Comparison of ENCODE assay signal across 15 cellular contexts in genomic region chr7:7675686-7676085, GRCh38. TPM values are rescaled to one million over a fixed set of nuclear protein-coding genes. Genes with fewer than 3 reads are reported as not detected.
DNase-seq lines count a peak whose midpoint lies in the region; ATAC-seq and TF ChIP-seq lines count a peak whose summit lies in the region.
"Had no signal": no experiment of that assay in that cellular context is flagged by ENCODE, and none has a peak within 500 bp of the region (broad histone marks: within the 10 kb centered on the region; RNA-seq: fewer than 3 reads in every experiment).

No MANE protein-coding gene starts in this region.

- no peak overlapping the region for H2AFZ ChIP-seq in DND-41 (ENCODE audit: low read depth, low read length)
- no peak overlapping the region for H2AFZ ChIP-seq in trophoblast cell (ENCODE audit: insufficient read depth, low read length, poor library complexity)

- intact Hi-C loops in activated CD8-positive, alpha-beta T cell treated with anti-CD3 and anti-CD28 coated beads for 36 hours (cut with micrococcal nuclease): loop anchor here (10.0 kb wide), 1 partner anchor 179 kb away; no protein-coding TSS in a partner anchor
- intact Hi-C loops in naive thymus-derived CD4-positive, alpha-beta T cell (cut with micrococcal nuclease): no loop called here
- intact Hi-C loops in Right ventricle myocardium superior (cut with DNase I): loop anchor here (10.0 kb wide), 1 partner anchor 539 kb away; no protein-coding TSS in a partner anchor
- intact Hi-C loops in CD14-positive monocyte (cut with micrococcal nuclease): no loop called here

- WGBS in trophoblast cell (ENCODE audit: extremely low coverage, insufficient coverage, insufficient read length): no CpG with 5 or more reads among the region's 6 CpGs

- H3K79me2 ChIP-seq in DND-41 (ENCODE audit: insufficient read depth, low read length) (no peaks in the 10 kb centered on the region), trophoblast cell (ENCODE audit: control insufficient read depth, insufficient read depth, low read length, poor library complexity) (no peaks in the 10 kb centered on the region)

- POLR2A ChIA-PET in activated CD8-positive, alpha-beta T cell treated with anti-CD3 and anti-CD28 coated beads for 36 hours (lab: Charles Lee): no interaction called here
- POLR2A ChIA-PET in activated CD8-positive, alpha-beta T cell treated with anti-CD3 and anti-CD28 coated beads, Interleukin-2, amount 10 ng/mL, durations not matched to agents 7 days and 5 days (lab: Charles Lee): no interaction called here
- POLR2A ChIA-PET in T-cell (lab: Charles Lee): no interaction called here
- POLR2A ChIA-PET in naive thymus-derived CD4-positive, alpha-beta T cell (lab: Charles Lee): interaction anchor here (1.7 kb wide), 1 partner anchor 35 kb away, joined by 7 read pairs; the partner anchor contains the start of gene UMAD1

- H3K27ac Mint-ChIP-seq in activated CD8-positive, alpha-beta T cell treated with anti-CD3 and anti-CD28 coated beads for 36 hours: peak overlapping the region; percentile 45
- H3K27ac Mint-ChIP-seq in activated CD8-positive, alpha-beta T cell treated with anti-CD3 and anti-CD28 coated beads, Interleukin-2, amount 10 ng/mL, durations not matched to agents 7 days and 5 days: no peak overlapping the region
- H3K27ac Mint-ChIP-seq in T-cell: peak overlapping the region; percentile 19 to 36
- peak overlapping the region in 7 of 9 donors; percentile 3 to 82 (median 60) for H3K27ac Mint-ChIP-seq in naive thymus-derived CD4-positive, alpha-beta T cell
- no peak overlapping the region for H3K27ac Mint-ChIP-seq in CD14-positive monocyte

- H2BK12ac ChIP-seq in trophoblast cell (ENCODE audit: low read length): no peak overlapping the region

- H3K9me3 Mint-ChIP-seq in activated CD8-positive, alpha-beta T cell treated with anti-CD3 and anti-CD28 coated beads for 36 hours: peaks cover 20% of the 10 kb centered on the region
- H3K9me3 Mint-ChIP-seq in activated CD8-positive, alpha-beta T cell treated with anti-CD3 and anti-CD28 coated beads, Interleukin-2, amount 10 ng/mL, durations not matched to agents 7 days and 5 days (ENCODE audit: insufficient read depth): peaks cover 12% of the 10 kb centered on the region
- peaks cover 0 to 8% (median 5%) of the 10 kb centered on the region in 3 donors for H3K9me3 Mint-ChIP-seq in T-cell
- H3K9me3 Mint-ChIP-seq in naive thymus-derived CD4-positive, alpha-beta T cell: peaks cover 0 to 9% (median 3%) of the 10 kb centered on the region in 11 donors
- peaks cover 3 to 9% (median 7%) of the 10 kb centered on the region in 7 donors for H3K9me3 Mint-ChIP-seq in CD14-positive monocyte

- no peak overlapping the region for H2BK5ac ChIP-seq in trophoblast cell (ENCODE audit: low read depth, low read length, poor library complexity)

- H3K36me3 Mint-ChIP-seq in activated CD8-positive, alpha-beta T cell treated with anti-CD3 and anti-CD28 coated beads for 36 hours (ENCODE audit: low read depth): peaks cover 47% of the 10 kb centered on the region
- H3K36me3 Mint-ChIP-seq in activated CD8-positive, alpha-beta T cell treated with anti-CD3 and anti-CD28 coated beads, Interleukin-2, amount 10 ng/mL, durations not matched to agents 7 days and 5 days (ENCODE audit: low read depth): peaks cover 36% of the 10 kb centered on the region
- H3K36me3 Mint-ChIP-seq in T-cell (peaks cover 32% of the 10 kb centered on the region), CD14-positive monocyte (peaks cover 20 to 23% of the 10 kb centered on the region in 2 donors)
- H3K36me3 Mint-ChIP-seq in naive thymus-derived CD4-positive, alpha-beta T cell: peaks cover 5 to 31% (median 29%) of the 10 kb centered on the region in 5 donors

- no peak overlapping the region for H4K12ac ChIP-seq in trophoblast cell (ENCODE audit: low read depth, low read length)

- H3K4me2 ChIP-seq in DND-41 (ENCODE audit: insufficient read depth, low read length) (no peak overlapping the region), trophoblast cell (ENCODE audit: low read length) (no peak overlapping the region)
- H3K4me2 ChIP-seq: BLaER1 treated with 17β-estradiol and CSF1 and Interleukin-3, amounts not matched to agents 10 nM and 100 nM had no signal

- H4K8ac ChIP-seq in trophoblast cell (ENCODE audit: low read depth, low read length): no peak overlapping the region

- no peak overlapping the region for H3K4ac ChIP-seq in trophoblast cell (ENCODE audit: low read depth, low read length)

- no peaks in the 10 kb centered on the region for H3K27me3 ChIP-seq in DND-41 (ENCODE audit: insufficient read depth, low read length, poor library complexity)
- H3K27me3 ChIP-seq in naive thymus-derived CD4-positive, alpha-beta T cell (ENCODE audit: control insufficient read depth in 2 of 2, insufficient read depth in 2 of 2, low read length in 2 of 2): no peaks in the 10 kb centered on the region
- H3K27me3 ChIP-seq in trophoblast cell (ENCODE audit: insufficient read depth, low read length): no peaks in the 10 kb centered on the region
- H3K27me3 ChIP-seq: BLaER1 treated with 17β-estradiol and CSF1 and Interleukin-3, amounts not matched to agents 10 nM and 100 nM had no signal

- no peak for DNase-seq in activated CD8-positive, alpha-beta T cell treated with anti-CD3 and anti-CD28 coated beads for 36 hours
- no peak for DNase-seq in activated CD8-positive, alpha-beta T cell treated with anti-CD3 and anti-CD28 coated beads, Interleukin-2, amount 10 ng/mL, durations not matched to agents 7 days and 5 days
- DNase-seq in DND-41: no peak
- no peak for DNase-seq in T-cell
- DNase-seq in naive thymus-derived CD4-positive, alpha-beta T cell: no peak
- no peak for DNase-seq in Right ventricle myocardium superior
- DNase-seq in trophoblast cell: no peak
- no peak for DNase-seq in CD14-positive monocyte (ENCODE audit: low spot score)
- DNase-seq: Calu3, NCI-H1105 treated with DMSO at 0.1 percent for 48 hours, NCI-H187, NCI-H446 treated with DMSO at 0.1 percent for 48 hours had no signal

- H4K91ac ChIP-seq in trophoblast cell (ENCODE audit: low read depth, low read length): no peak overlapping the region

- TF ChIP-seq CTCF in activated CD8-positive, alpha-beta T cell treated with anti-CD3 and anti-CD28 coated beads for 36 hours (IDR thresholded peaks at IDR 0.05): no peak
- TF ChIP-seq CTCF in DND-41 (IDR thresholded peaks at IDR 0.05; ENCODE audit: borderline replicate concordance, extremely low read depth, low read length, poor library complexity, severe bottlenecking) (no peak), CD14-positive monocyte (IDR thresholded peaks at IDR 0.05) (no peak)

- H3K4me1 Mint-ChIP-seq in activated CD8-positive, alpha-beta T cell treated with anti-CD3 and anti-CD28 coated beads for 36 hours (ENCODE audit: low read depth): peaks cover 44% of the 10 kb centered on the region
- peaks cover 10% of the 10 kb centered on the region for H3K4me1 Mint-ChIP-seq in activated CD8-positive, alpha-beta T cell treated with anti-CD3 and anti-CD28 coated beads, Interleukin-2, amount 10 ng/mL, durations not matched to agents 7 days and 5 days (ENCODE audit: low read depth)
- H3K4me1 Mint-ChIP-seq in T-cell: peaks cover 44 to 51% (median 49%) of the 10 kb centered on the region in 3 donors
- peaks cover 23 to 59% (median 51%) of the 10 kb centered on the region in 7 donors for H3K4me1 Mint-ChIP-seq in naive thymus-derived CD4-positive, alpha-beta T cell
- H3K4me1 Mint-ChIP-seq in CD14-positive monocyte: peaks cover 28% of the 10 kb centered on the region

- H3K9me3 ChIP-seq in DND-41 (ENCODE audit: insufficient read depth, low read length, severe bottlenecking) (no peaks in the 10 kb centered on the region), trophoblast cell (ENCODE audit: insufficient read depth, low read depth, low read length) (no peaks in the 10 kb centered on the region)
- H3K9me3 ChIP-seq in naive thymus-derived CD4-positive, alpha-beta T cell (ENCODE audit: control insufficient read depth in 2 of 3, low read length in 3 of 3): no peaks in the 10 kb centered on the region

- H3K4me3 ChIP-seq in DND-41 (ENCODE audit: low read depth in 1 of 2, low read length in 2 of 2) (no peak overlapping the region), trophoblast cell (ENCODE audit: low read depth, low read length) (no peak overlapping the region)
- no peak overlapping the region for H3K4me3 ChIP-seq in naive thymus-derived CD4-positive, alpha-beta T cell (ENCODE audit: low read length)
- H3K4me3 ChIP-seq: BLaER1 treated with 17β-estradiol and CSF1 and Interleukin-3, amounts not matched to agents 10 nM and 100 nM; K562 had no signal

- H3K27me3 Mint-ChIP-seq in activated CD8-positive, alpha-beta T cell treated with anti-CD3 and anti-CD28 coated beads for 36 hours: no peaks in the 10 kb centered on the region
- no peaks in the 10 kb centered on the region for H3K27me3 Mint-ChIP-seq in activated CD8-positive, alpha-beta T cell treated with anti-CD3 and anti-CD28 coated beads, Interleukin-2, amount 10 ng/mL, durations not matched to agents 7 days and 5 days (ENCODE audit: low read depth)
- H3K27me3 Mint-ChIP-seq in T-cell (no peaks in the 10 kb centered on the region), CD14-positive monocyte (ENCODE audit: low read depth in 3 of 3) (no peaks in the 10 kb centered on the region)
- H3K27me3 Mint-ChIP-seq in naive thymus-derived CD4-positive, alpha-beta T cell: no peaks in the 10 kb centered on the region

- H2AK5ac ChIP-seq in trophoblast cell (ENCODE audit: low read length): no peak overlapping the region

- H3K9ac ChIP-seq in DND-41 (ENCODE audit: low read depth, low read length): no peak overlapping the region
- H3K9ac ChIP-seq in trophoblast cell (ENCODE audit: low read length): no peak overlapping the region
- H3K9ac ChIP-seq: BLaER1 treated with 17β-estradiol and CSF1 and Interleukin-3, amounts not matched to agents 10 nM and 100 nM had no signal

- H3K23ac ChIP-seq in trophoblast cell (ENCODE audit: low read length): no peak overlapping the region

- CTCF ChIA-PET in activated CD8-positive, alpha-beta T cell treated with anti-CD3 and anti-CD28 coated beads for 36 hours (lab: Charles Lee): interaction anchor here (0.9 kb wide), 1 partner anchor 85 kb away, joined by 3 read pairs; no protein-coding TSS in a partner anchor
- CTCF ChIA-PET in activated CD8-positive, alpha-beta T cell treated with anti-CD3 and anti-CD28 coated beads, Interleukin-2, amount 10 ng/mL, durations not matched to agents 7 days and 5 days (lab: Charles Lee): no interaction called here
- CTCF ChIA-PET in T-cell (lab: Charles Lee): no interaction called here
- CTCF ChIA-PET in naive thymus-derived CD4-positive, alpha-beta T cell (lab: Charles Lee): no interaction called here

- H3K4me1 ChIP-seq in DND-41 (ENCODE audit: insufficient read depth, low read length) (no peaks in the 10 kb centered on the region), trophoblast cell (ENCODE audit: control insufficient read depth in 1 of 2, insufficient read depth in 2 of 2, low read length in 2 of 2) (no peaks in the 10 kb centered on the region)
- H3K4me1 ChIP-seq in naive thymus-derived CD4-positive, alpha-beta T cell (ENCODE audit: control insufficient read depth in 2 of 2, insufficient read depth in 2 of 2, low read length in 2 of 2): peaks cover 0 to 2% of the 10 kb centered on the region in 2 donors

- no peak overlapping the region for H3K18ac ChIP-seq in trophoblast cell (ENCODE audit: low read length)

- H3K27ac ChIP-seq in DND-41 (ENCODE audit: low read length): no peak overlapping the region
- no peak overlapping the region for H3K27ac ChIP-seq in naive thymus-derived CD4-positive, alpha-beta T cell (ENCODE audit: low read depth, low read length)
- H3K27ac ChIP-seq in trophoblast cell (ENCODE audit: low read depth, low read length): no peak overlapping the region
- H3K27ac ChIP-seq: BLaER1 treated with 17β-estradiol and CSF1 and Interleukin-3, amounts not matched to agents 10 nM and 100 nM; HL-60 had no signal

- no peak overlapping the region for H3K14ac ChIP-seq in trophoblast cell (ENCODE audit: low read length)

- no peak for ATAC-seq in activated CD8-positive, alpha-beta T cell treated with anti-CD3 and anti-CD28 coated beads for 36 hours
- no peak for ATAC-seq in activated CD8-positive, alpha-beta T cell treated with anti-CD3 and anti-CD28 coated beads, Interleukin-2, amount 10 ng/mL, durations not matched to agents 7 days and 5 days
- ATAC-seq in DND-41 (ENCODE audit: insufficient read depth, low read depth) (peak; percentile 22; the same call in 1 of the 3 replicates), T-cell (replicated peaks in 1 of 4) (no peak), Right ventricle myocardium superior (ENCODE audit: poor library complexity) (no peak)
- ATAC-seq in naive thymus-derived CD4-positive, alpha-beta T cell: no peak
- ATAC-seq: K562 had no signal

- no peak overlapping the region for H3K4me3 Mint-ChIP-seq in activated CD8-positive, alpha-beta T cell treated with anti-CD3 and anti-CD28 coated beads for 36 hours
- no peak overlapping the region for H3K4me3 Mint-ChIP-seq in activated CD8-positive, alpha-beta T cell treated with anti-CD3 and anti-CD28 coated beads, Interleukin-2, amount 10 ng/mL, durations not matched to agents 7 days and 5 days
- no peak overlapping the region for H3K4me3 Mint-ChIP-seq in T-cell
- no peak overlapping the region for H3K4me3 Mint-ChIP-seq in naive thymus-derived CD4-positive, alpha-beta T cell
- H3K4me3 Mint-ChIP-seq in CD14-positive monocyte: no peak overlapping the region

- no peaks in the 10 kb centered on the region for H3K79me1 ChIP-seq in trophoblast cell (ENCODE audit: low read length)

- H4K20me1 ChIP-seq in DND-41 (ENCODE audit: insufficient read depth, low read length): no peaks in the 10 kb centered on the region
- H4K20me1 ChIP-seq: BLaER1 treated with 17β-estradiol and CSF1 and Interleukin-3, amounts not matched to agents 10 nM and 100 nM had no signal

- H3K36me3 ChIP-seq in DND-41 (ENCODE audit: insufficient read depth, low read length): peaks cover 12% of the 10 kb centered on the region
- peaks cover 0 to 17% (median 7%) of the 10 kb centered on the region in 3 experiments for H3K36me3 ChIP-seq in naive thymus-derived CD4-positive, alpha-beta T cell (ENCODE audit: control insufficient read depth in 2 of 3, insufficient read depth in 3 of 3, low read length in 3 of 3)
- H3K36me3 ChIP-seq in trophoblast cell (ENCODE audit: control insufficient read depth in 1 of 2, insufficient read depth in 2 of 2, low read length in 2 of 2): no peaks in the 10 kb centered on the region

- no peak overlapping the region for H2BK120ac ChIP-seq in trophoblast cell (ENCODE audit: insufficient read depth, low read length, poor library complexity)

RNA-seq across cellular contexts. Expression of gene UMAD1, which starts 35.1 kb away (rescaled TPM):
- total RNA-seq in activated CD8-positive, alpha-beta T cell treated with anti-CD3 and anti-CD28 coated beads for 36 hours: 10 to 100 TPM; 10.1 to 11.1 TPM
- 10 to 100 TPM; 11.9 to 12.3 TPM for total RNA-seq in activated CD8-positive, alpha-beta T cell treated with anti-CD3 and anti-CD28 coated beads, Interleukin-2, amount 10 ng/mL, durations not matched to agents 7 days and 5 days
- 10 to 100 TPM; 13.8 to 19.8 (median 16.6) TPM for total RNA-seq in T-cell
- 10 to 100 TPM; 11.4 to 28.5 (median 14.5) TPM for total RNA-seq in naive thymus-derived CD4-positive, alpha-beta T cell
- polyA plus RNA-seq in naive thymus-derived CD4-positive, alpha-beta T cell: 10 to 100 TPM; 26.7 to 28.6 TPM
- total RNA-seq in Right ventricle myocardium superior: 14.3 TPM
- 10.6 and 11.0 TPM in 2 replicates for polyA plus RNA-seq in trophoblast cell (2013)
- polyA plus RNA-seq in CD14-positive monocyte: 10 to 100 TPM; 18.6 to 22.7 TPM

RNA-seq across cellular contexts. Expression of gene RPA3, which starts 42.7 kb away (rescaled TPM):
- total RNA-seq in activated CD8-positive, alpha-beta T cell treated with anti-CD3 and anti-CD28 coated beads for 36 hours: 100 to 1,000 TPM; 188 to 203 TPM
- 100 to 1,000 TPM; 117 TPM for total RNA-seq in activated CD8-positive, alpha-beta T cell treated with anti-CD3 and anti-CD28 coated beads, Interleukin-2, amount 10 ng/mL, durations not matched to agents 7 days and 5 days
- total RNA-seq in T-cell: 10 to 100 TPM; 24.5 to 28.5 (median 26.8) TPM
- 10 to 100 TPM; 20.0 to 73.6 (median 26.8) TPM for total RNA-seq in naive thymus-derived CD4-positive, alpha-beta T cell
- 10 to 100 TPM; 55.7 to 96.9 TPM for polyA plus RNA-seq in naive thymus-derived CD4-positive, alpha-beta T cell
- total RNA-seq in Right ventricle myocardium superior: 22.9 TPM
- polyA plus RNA-seq in trophoblast cell (2013): 50.1 and 53.5 TPM in 2 replicates
- polyA plus RNA-seq in CD14-positive monocyte: 10 to 100 TPM; 44.7 to 50.5 TPM

Comparison
In these comparisons a context has a peak if more than half of its experiments do, and no peak if none do; other contexts are left out.
1. H3K27ac Mint-ChIP-seq: peak in activated CD8-positive, alpha-beta T cell treated with anti-CD3 and anti-CD28 coated beads for 36 hours (single experiment), T-cell (2 of 2) and naive thymus-derived CD4-positive, alpha-beta T cell (7 of 9); none in activated CD8-positive, alpha-beta T cell treated with anti-CD3 and anti-CD28 coated beads, Interleukin-2, amount 10 ng/mL, durations not matched to agents 7 days and 5 days (single experiment) and CD14-positive monocyte (0 of 7).
2. intact Hi-C loops: an anchor here in activated CD8-positive, alpha-beta T cell treated with anti-CD3 and anti-CD28 coated beads for 36 hours (10.0 kb wide) and Right ventricle myocardium superior (10.0 kb wide); none called in naive thymus-derived CD4-positive, alpha-beta T cell and CD14-positive monocyte.